Comparison of ENCODE assay signal across 8 cellular contexts in genomic region chr1:235367000-235367908, GRCh38. TPM values are rescaled to one million over a fixed set of nuclear protein-coding genes. Genes with fewer than 3 reads are reported as not detected.
A peak's percentile ranks its signal among the peaks of the same experiment; 100 is the strongest.
DNase-seq lines count a peak whose midpoint lies in the region; ATAC-seq and TF ChIP-seq lines count a peak whose summit lies in the region.

Gene TBCE, plus strand, starts transcription at chr1:235367427. Its CDS starts 12,623 bp downstream, at chr1:235380050.

- peaks cover 2% of the 10 kb centered on the region for H3K27me3 Mint-ChIP-seq in HFFc6 (ENCODE audit: insufficient read depth)
- no peaks in the 10 kb centered on the region for H3K27me3 Mint-ChIP-seq in activated naive CD4-positive, alpha-beta T cell treated with anti-CD3 and anti-CD28 coated beads, Interleukin-2, amount 50 U/mL, for 24 hours

- peak within 1 kb of the TSS; percentile 84 for H3K4me3 ChIP-seq in NB4 (ENCODE audit: low read depth, low read length)

- peak; percentile 100 for ATAC-seq in SK-N-SH treated with all-trans-retinoic acid at 6 μM for 48 hours

- TF ChIP-seq POLR2A in NB4 (IDR thresholded peaks at IDR 0.05; ENCODE audit: extremely low read depth, insufficient read length) = peak; percentile 89

- H3K9me3 Mint-ChIP-seq in HFFc6 = no peaks in the 10 kb centered on the region
- no peaks in the 10 kb centered on the region for H3K9me3 Mint-ChIP-seq in activated naive CD4-positive, alpha-beta T cell treated with anti-CD3 and anti-CD28 coated beads, Interleukin-2, amount 50 U/mL, for 24 hours

- H3K4me3 Mint-ChIP-seq in HFFc6 = peak within 1 kb of the TSS; percentile 96
- peak within 1 kb of the TSS; percentile 97 for H3K4me3 Mint-ChIP-seq in activated naive CD4-positive, alpha-beta T cell treated with anti-CD3 and anti-CD28 coated beads, Interleukin-2, amount 50 U/mL, for 24 hours

- TF ChIP-seq CTCF in HFFc6 (IDR thresholded peaks at IDR 0.05) = peak; percentile 35
- TF ChIP-seq CTCF in NB4 (IDR thresholded peaks at IDR 0.05; ENCODE audit: low read depth, low read length) = no peak

- H3K4me1 Mint-ChIP-seq in HFFc6 (ENCODE audit: low read depth) = peaks cover 38% of the 10 kb centered on the region
- H3K4me1 Mint-ChIP-seq in activated naive CD4-positive, alpha-beta T cell treated with anti-CD3 and anti-CD28 coated beads, Interleukin-2, amount 50 U/mL, for 24 hours = peaks cover 37% of the 10 kb centered on the region

- peak; percentile 94 for DNase-seq in GM04504 (ENCODE audit: low read depth)
- peak; percentile 98 for DNase-seq in HFFc6
- peak; percentile 97 for DNase-seq in NB4 (ENCODE audit: low read depth)
- peak; percentile 91 for DNase-seq in germinal center (ENCODE audit: low spot score)
- peak; percentile 92 for DNase-seq in non-pigmented ciliary epithelial cell (ENCODE audit: low read depth)
- peak; percentile 98 for DNase-seq in superior temporal gyrus (ENCODE audit: extremely low spot score)

- peaks cover 20% of the 10 kb centered on the region for H3K36me3 Mint-ChIP-seq in HFFc6 (ENCODE audit: low read depth)
- H3K36me3 Mint-ChIP-seq in activated naive CD4-positive, alpha-beta T cell treated with anti-CD3 and anti-CD28 coated beads, Interleukin-2, amount 50 U/mL, for 24 hours = no peaks in the 10 kb centered on the region

- H3K27ac Mint-ChIP-seq in HFFc6 = peak within 1 kb of the TSS; percentile 89
- peak within 1 kb of the TSS; percentile 93 for H3K27ac Mint-ChIP-seq in activated naive CD4-positive, alpha-beta T cell treated with anti-CD3 and anti-CD28 coated beads, Interleukin-2, amount 50 U/mL, for 24 hours

TF ChIP-seq in SK-N-SH treated with all-trans-retinoic acid at 6 μM for 48 hours, 23 proteins besides CTCF, POLR2A, EP300 and RAD21:
- TF ChIP-seq RARB (CRISPR knock-in tag; IDR thresholded peaks at IDR 0.05) (no peak), CSDC2 (CRISPR knock-in tag; IDR thresholded peaks at IDR 0.05) (no peak)

RNA-seq across cellular contexts. Expression of gene TBCE, which starts in this region (rescaled TPM):
- 10 to 100 TPM; 20.0 to 29.4 (median 26.0) TPM for total RNA-seq in HFFc6 (2021; fragmentation: NEBNext Ultra II Directional; extraction: Animal tissue kit (Norgen Biotek cat#: 25700))

Comparison
In these comparisons a context has a peak if more than half of its experiments do, and no peak if none do; other contexts are left out.
1. Peak in every context shown above with its lines: DNase-seq, ATAC-seq and H3K4me3 ChIP-seq.